In genomic region chr5:108661590-108662219, GRCh38 we compare ENCODE assay signal across 16 cellular contexts.
DNase-seq lines count a peak whose midpoint lies in the region; TF ChIP-seq lines count a peak whose summit lies in the region.
"Had no signal": no experiment of that assay in that cellular context is flagged by ENCODE, and none has a peak within 500 bp of the region (broad histone marks: within the 10 kb centered on the region; RNA-seq: fewer than 3 reads in every experiment).

No MANE protein-coding gene starts in this region.

- H3K4me3 ChIP-seq in PC-9 (no peak overlapping the region), epithelial cell of esophagus (ENCODE audit: low read length) (no peak overlapping the region)
- H3K4me3 ChIP-seq: mucosa of descending colon, prostate gland, tibial artery had no signal

- DNase-seq in DMS53 (lab: John Stamatoyannopoulos, UW) (peak; percentile 31), PC-9 (peak in 1 of 2 experiments; percentile 89), epithelial cell of esophagus (ENCODE audit: low read depth) (peak; percentile 85), lung microvascular endothelial cell (ENCODE audit: low read depth in 2 of 2) (peak; percentile 26 to 81), DMS153 treated with DMSO at 0.1 percent for 48 hours (lab: John Stamatoyannopoulos, UW; ENCODE audit: unreplicated experiment) (no peak), T-helper 9 cell (no peak), head of caudate nucleus (no peak), endothelial cell (ENCODE audit: low spot score) (no peak)
- DNase-seq: activated CD8-positive, alpha-beta memory T cell treated with anti-CD3 and anti-CD28 coated beads, Interleukin-2, amount 10 ng/mL, durations not matched to agents 7 days and 5 days; activated naive CD4-positive, alpha-beta T cell treated with anti-CD3 and anti-CD28 coated beads for 36 hours; immature natural killer cell; mucosa of descending colon; stimulated activated CD8-positive, alpha-beta memory T cell treated with anti-CD3 and anti-CD28 coated beads, Interleukin-4, amount 100 ng/mL, for 48 hours; tibial artery; WERI-Rb-1 had no signal

- H3K27me3 Mint-ChIP-seq in endothelial cell (ENCODE audit: unreplicated experiment), result no peaks in the 10 kb centered on the region

- H3K27me3 ChIP-seq in PC-9 (ENCODE audit: insufficient read depth, low read depth), result no peaks in the 10 kb centered on the region
- H3K27me3 ChIP-seq: tibial artery had no signal

- no peaks in the 10 kb centered on the region for H3K79me2 ChIP-seq in PC-9 (ENCODE audit: low read depth)

- TF ChIP-seq CTCF in PC-9 (conservative IDR thresholded peaks at IDR 0.05), result no peak
- no peak for TF ChIP-seq CTCF in epithelial cell of esophagus (IDR thresholded peaks at IDR 0.05; ENCODE audit: insufficient read depth, low read depth, low read length, missing control alignments)
- no peak for TF ChIP-seq CTCF in endothelial cell (IDR thresholded peaks at IDR 0.05; ENCODE audit: unreplicated experiment)

- BruUV-seq in PC-9 (replicated peaks; lab: Mats Ljungman, UMichigan), result no TSS peak

- no peak overlapping the region for H2AFZ ChIP-seq in PC-9

- H3K9me3 ChIP-seq in PC-9 (ENCODE audit: insufficient read depth, low read depth), result no peaks in the 10 kb centered on the region
- H3K9me3 ChIP-seq: mucosa of descending colon, prostate gland, tibial artery had no signal

- no peaks in the 10 kb centered on the region for H3K36me3 Mint-ChIP-seq in endothelial cell (ENCODE audit: low read depth, unreplicated experiment)
- H3K36me3 Mint-ChIP-seq: activated CD8-positive, alpha-beta memory T cell treated with anti-CD3 and anti-CD28 coated beads, Interleukin-2, amount 10 ng/mL, durations not matched to agents 7 days and 5 days; immature natural killer cell had no signal

- CTCF ChIA-PET in PC-9 (lab: Charles Lee), result no interaction called here

- H3K4me1 ChIP-seq in PC-9 (replicated peaks; ENCODE audit: insufficient read depth), result peaks cover 17% of the 10 kb centered on the region
- H3K4me1 ChIP-seq: prostate gland, tibial artery had no signal

- H4K20me1 ChIP-seq in PC-9 (ENCODE audit: insufficient read depth), result no peaks in the 10 kb centered on the region

- no peak overlapping the region for H3K27ac ChIP-seq in PC-9
- H3K27ac ChIP-seq: prostate gland, tibial artery, WERI-Rb-1 had no signal

- intact Hi-C loops in PC-9 (cut with micrococcal nuclease; ENCODE audit: unreplicated experiment) (no loop called here), head of caudate nucleus (cut with DNase I) (no loop called here)

- no peaks in the 10 kb centered on the region for H3K9me2 ChIP-seq in PC-9 (ENCODE audit: insufficient read depth)

- H3K4me1 Mint-ChIP-seq in endothelial cell (ENCODE audit: unreplicated experiment), result no peaks in the 10 kb centered on the region
- H3K4me1 Mint-ChIP-seq: activated CD8-positive, alpha-beta memory T cell treated with anti-CD3 and anti-CD28 coated beads, Interleukin-2, amount 10 ng/mL, durations not matched to agents 7 days and 5 days; immature natural killer cell had no signal

- peak overlapping the region; percentile 30 for H3K4me2 ChIP-seq in PC-9

- H3K27ac Mint-ChIP-seq in endothelial cell (ENCODE audit: unreplicated experiment), result no peak overlapping the region
- H3K27ac Mint-ChIP-seq: activated CD8-positive, alpha-beta memory T cell treated with anti-CD3 and anti-CD28 coated beads, Interleukin-2, amount 10 ng/mL, durations not matched to agents 7 days and 5 days; activated naive CD4-positive, alpha-beta T cell treated with anti-CD3 and anti-CD28 coated beads for 36 hours; immature natural killer cell had no signal

- POLR2A ChIA-PET in PC-9 (lab: Charles Lee; ENCODE audit: unreplicated experiment), result no interaction called here

- peaks cover 15% of the 10 kb centered on the region; the same call in 1 of the 2 replicates for H3F3A ChIP-seq in PC-9 (ENCODE audit: insufficient read depth, low read depth)

- no peaks in the 10 kb centered on the region for H3K9me3 Mint-ChIP-seq in endothelial cell (ENCODE audit: unreplicated experiment)
- H3K9me3 Mint-ChIP-seq: immature natural killer cell had no signal

- H3K4me3 Mint-ChIP-seq in endothelial cell (ENCODE audit: unreplicated experiment), result no peak overlapping the region
- H3K4me3 Mint-ChIP-seq: activated CD8-positive, alpha-beta memory T cell treated with anti-CD3 and anti-CD28 coated beads, Interleukin-2, amount 10 ng/mL, durations not matched to agents 7 days and 5 days; activated naive CD4-positive, alpha-beta T cell treated with anti-CD3 and anti-CD28 coated beads for 36 hours; immature natural killer cell had no signal

- no peaks in the 10 kb centered on the region for H3K36me3 ChIP-seq in PC-9 (ENCODE audit: low read depth)
- H3K36me3 ChIP-seq: prostate gland, tibial artery, WERI-Rb-1 had no signal

Comparison
In these comparisons a context has a peak if more than half of its experiments do, and no peak if none do; other contexts are left out.
1. DNase-seq: peak in DMS53 (single experiment), epithelial cell of esophagus (single experiment) and lung microvascular endothelial cell (2 of 2); none in DMS153 treated with DMSO at 0.1 percent for 48 hours (single experiment), T-helper 9 cell (single experiment), head of caudate nucleus (0 of 42) and endothelial cell (single experiment).